In genomic region chr2:28644760-28645159, GRCh38 we compare ENCODE assay signal across 15 cellular contexts.
A peak's percentile ranks its signal among the peaks of the same experiment; 100 is the strongest.
DNase-seq lines count a peak whose midpoint lies in the region; ATAC-seq and TF ChIP-seq lines count a peak whose summit lies in the region.
"Had no signal": no experiment of that assay in that cellular context is flagged by ENCODE, and none has a peak within 500 bp of the region (broad histone marks: within the 10 kb centered on the region; RNA-seq: fewer than 3 reads in every experiment).

No MANE protein-coding gene starts in this region.

- H3K27ac ChIP-seq in breast epithelium (peak overlapping the region; percentile 67 to 83), gastroesophageal sphincter (peak overlapping the region; percentile 92 to 97 (median 93)), osteoblast (ENCODE audit: low read depth, low read length) (no peak overlapping the region), aorta (ENCODE audit: low read depth in 1 of 2, low read length in 2 of 2) (peak overlapping the region; percentile 93 to 96)
- no peak overlapping the region for H3K27ac ChIP-seq in CD4-positive, alpha-beta T cell (ENCODE audit: low read depth, low read length)
- H3K27ac ChIP-seq: 22Rv1, brain microvascular endothelial cell, SJCRH30 had no signal

- no peaks in the 10 kb centered on the region for H3K36me3 Mint-ChIP-seq in MCF 10A (ENCODE audit: insufficient read depth, unreplicated experiment)
- H3K36me3 Mint-ChIP-seq in CD4-positive, alpha-beta T cell (ENCODE audit: low read depth): no peaks in the 10 kb centered on the region
- H3K36me3 Mint-ChIP-seq: natural killer cell treated with Interleukin-12 subunit alpha and Interleukin-12 subunit beta and Interleukin-15 and Interleukin-18, amount 100 ng/mL, for 72 hours had no signal

- ATAC-seq in gastroesophageal sphincter (no peak), aorta (ENCODE audit: low FRiP score) (no peak)
- ATAC-seq in CD4-positive, alpha-beta T cell (ENCODE audit: poor library complexity): no peak
- ATAC-seq: natural killer cell treated with Interleukin-12 subunit alpha and Interleukin-12 subunit beta and Interleukin-15 and Interleukin-18, amount 100 ng/mL, for 72 hours had no signal

- H3K9me3 ChIP-seq in breast epithelium (no peaks in the 10 kb centered on the region), gastroesophageal sphincter (no peaks in the 10 kb centered on the region), osteoblast (ENCODE audit: low read depth, low read length) (no peaks in the 10 kb centered on the region), aorta (ENCODE audit: control insufficient read depth, low read length) (no peaks in the 10 kb centered on the region)
- no peaks in the 10 kb centered on the region for H3K9me3 ChIP-seq in CD4-positive, alpha-beta T cell (ENCODE audit: control insufficient read depth, low read length)
- H3K9me3 ChIP-seq: SJCRH30 had no signal

- H3K4me3 ChIP-seq in breast epithelium (no peak overlapping the region), gastroesophageal sphincter (no peak overlapping the region), osteoblast (ENCODE audit: insufficient read depth, low read length) (no peak overlapping the region), aorta (ENCODE audit: low read length in 2 of 2) (no peak overlapping the region)
- H3K4me3 ChIP-seq: SJCRH30 had no signal

- H3K4me1 ChIP-seq in breast epithelium (peaks cover 0 to 10% of the 10 kb centered on the region in 2 donors), gastroesophageal sphincter (peaks cover 15 to 78% (median 17%) of the 10 kb centered on the region in 3 donors), osteoblast (ENCODE audit: insufficient read depth, low read length) (peaks cover 23% of the 10 kb centered on the region), aorta (ENCODE audit: control insufficient read depth in 1 of 2, insufficient read depth in 2 of 2, low read length in 2 of 2) (peaks cover 4 to 16% of the 10 kb centered on the region in 2 donors)

- DNase-seq in breast epithelium (ENCODE audit: low spot score in 2 of 2) (no peak), MCF 10A (ENCODE audit: unreplicated experiment) (no peak), osteoblast (ENCODE audit: insufficient read length, low spot score, missing footprints) (no peak), aorta (peak; percentile 56 to 67), DMS79 (lab: John Stamatoyannopoulos, UW) (no peak), NCI-H748 (lab: John Stamatoyannopoulos, UW; ENCODE audit: unreplicated experiment) (no peak)
- DNase-seq in CD4-positive, alpha-beta T cell: no peak
- DNase-seq: activated CD4-positive, alpha-beta T cell treated with anti-CD3 and anti-CD28 coated beads for 1 hour; brain microvascular endothelial cell; NCI-H2107; stimulated activated CD4-positive, alpha-beta T cell treated with anti-CD3 and anti-CD28 coated beads, Interleukin-1b, Interleukin-23, amount 100 ng/mL, for 48 hours had no signal

- no peak overlapping the region for H2AFZ ChIP-seq in osteoblast (ENCODE audit: low read length)

- no peaks in the 10 kb centered on the region for H3K9me3 Mint-ChIP-seq in MCF 10A (ENCODE audit: unreplicated experiment)
- no peaks in the 10 kb centered on the region for H3K9me3 Mint-ChIP-seq in CD4-positive, alpha-beta T cell

- no peak overlapping the region for H3K27ac Mint-ChIP-seq in MCF 10A (ENCODE audit: low read depth, unreplicated experiment)
- H3K27ac Mint-ChIP-seq in CD4-positive, alpha-beta T cell: no peak overlapping the region

- H3K79me2 ChIP-seq in osteoblast (ENCODE audit: insufficient read depth, low read length): no peaks in the 10 kb centered on the region

- POLR2A ChIA-PET in MCF 10A (lab: Yijun Ruan, JAX): interaction anchor here (0.6 to 2.0 kb wide), 9 partner anchors 11 to 1304 kb away, joined by 3 to 7 read pairs (median 4); no protein-coding TSS in a partner anchor
- POLR2A ChIA-PET in CD4-positive, alpha-beta T cell (lab: Charles Lee): no interaction called here

- no peak overlapping the region for H3K4me3 Mint-ChIP-seq in MCF 10A (ENCODE audit: unreplicated experiment)
- no peak overlapping the region for H3K4me3 Mint-ChIP-seq in CD4-positive, alpha-beta T cell
- H3K4me3 Mint-ChIP-seq: natural killer cell treated with Interleukin-12 subunit alpha and Interleukin-12 subunit beta and Interleukin-15 and Interleukin-18, amount 100 ng/mL, for 72 hours had no signal

- WGBS in gastroesophageal sphincter (ENCODE audit: low coverage in 1 of 2), 2 donors: 41 to 61% methylated on average over 5 to 7 of the region's 7 CpGs
- WGBS in aorta, 2 donors: 12 to 16% methylated on average over 7 of the region's 7 CpGs

- H3K4me1 Mint-ChIP-seq in MCF 10A (ENCODE audit: insufficient read depth, unreplicated experiment): peaks cover 32% of the 10 kb centered on the region
- H3K4me1 Mint-ChIP-seq in CD4-positive, alpha-beta T cell (ENCODE audit: low read depth): peaks cover 14% of the 10 kb centered on the region

- no peak for TF ChIP-seq CTCF in breast epithelium (IDR thresholded peaks at IDR 0.05)
- TF ChIP-seq CTCF in MCF 10A (IDR thresholded peaks at IDR 0.05; ENCODE audit: unreplicated experiment): no peak
- no peak for TF ChIP-seq CTCF in gastroesophageal sphincter (IDR thresholded peaks at IDR 0.05)
- TF ChIP-seq CTCF in osteoblast (IDR thresholded peaks at IDR 0.05; ENCODE audit: extremely low read depth, low read depth, low read length): no peak
- no peak for TF ChIP-seq CTCF in CD4-positive, alpha-beta T cell (IDR thresholded peaks at IDR 0.05)

- peak overlapping the region; percentile 53 for H3K4me2 ChIP-seq in osteoblast (ENCODE audit: insufficient read depth, low read length)

- H3K27me3 Mint-ChIP-seq in MCF 10A (ENCODE audit: insufficient read depth, unreplicated experiment): no peaks in the 10 kb centered on the region
- H3K27me3 Mint-ChIP-seq in CD4-positive, alpha-beta T cell: no peaks in the 10 kb centered on the region

- no peak for TF ChIP-seq EP300 in gastroesophageal sphincter (IDR thresholded peaks at IDR 0.05)

- BruUV-seq in MCF 10A (replicated peaks; lab: Mats Ljungman, UMichigan): no TSS peak

- TF ChIP-seq POLR2A in breast epithelium (IDR thresholded peaks at IDR 0.05) (no peak), gastroesophageal sphincter (IDR thresholded peaks at IDR 0.05) (no peak)

- CTCF ChIA-PET in MCF 10A (lab: Yijun Ruan, JAX): interaction anchor here (0.8 to 1.7 kb wide), 2 partner anchors 50 to 742 kb away, joined by 3 to 8 read pairs; no protein-coding TSS in a partner anchor
- CTCF ChIA-PET in CD4-positive, alpha-beta T cell (lab: Charles Lee): interaction anchor here (0.7 kb wide), 1 partner anchor 51 kb away, joined by 3 read pairs; no protein-coding TSS in a partner anchor

- H3K36me3 ChIP-seq in breast epithelium: no peaks in the 10 kb centered on the region
- H3K36me3 ChIP-seq in gastroesophageal sphincter: no peaks in the 10 kb centered on the region
- H3K36me3 ChIP-seq in osteoblast (ENCODE audit: insufficient read depth, low read length): no peaks in the 10 kb centered on the region
- H3K36me3 ChIP-seq in aorta (ENCODE audit: control insufficient read depth in 1 of 2, insufficient read depth in 2 of 2, low read length in 1 of 2): no peaks in the 10 kb centered on the region
- H3K36me3 ChIP-seq: brain microvascular endothelial cell, SJCRH30 had no signal

- intact Hi-C loops in breast epithelium (cut with DNase I; ENCODE audit: low total_unique reads): no loop called here
- intact Hi-C loops in MCF 10A (cut with micrococcal nuclease): loop anchor here (2.0 to 5.0 kb wide), 2 partner anchors 72 to 108 kb away; partner anchors contain the start of gene PPP1CB
- intact Hi-C loops in aorta (cut with DNase I): loop anchor here (5.0 kb wide), 2 partner anchors 47 to 1713 kb away; no protein-coding TSS in a partner anchor
- intact Hi-C loops in CD4-positive, alpha-beta T cell (cut with DNase I, micrococcal nuclease): no loop called here

- no peaks in the 10 kb centered on the region for H3K27me3 ChIP-seq in breast epithelium
- no peaks in the 10 kb centered on the region for H3K27me3 ChIP-seq in gastroesophageal sphincter
- H3K27me3 ChIP-seq in osteoblast (ENCODE audit: insufficient read depth, low read length): no peaks in the 10 kb centered on the region
- H3K27me3 ChIP-seq in aorta (ENCODE audit: control insufficient read depth in 1 of 2, insufficient read depth in 2 of 2, low read length in 1 of 2): no peaks in the 10 kb centered on the region
- H3K27me3 ChIP-seq in CD4-positive, alpha-beta T cell (ENCODE audit: control insufficient read depth, insufficient read depth, low read length): no peaks in the 10 kb centered on the region
- H3K27me3 ChIP-seq: brain microvascular endothelial cell, SJCRH30 had no signal

- no peaks in the 10 kb centered on the region for H4K20me1 ChIP-seq in osteoblast (ENCODE audit: insufficient read depth, low read length)

Comparison
In these comparisons a context has a peak if more than half of its experiments do, and no peak if none do; other contexts are left out.
1. intact Hi-C loops: an anchor here in MCF 10A (2.0 to 5.0 kb wide) and aorta (5.0 kb wide); none called in breast epithelium and CD4-positive, alpha-beta T cell.
2. DNase-seq: peak in aorta (2 of 2); none in breast epithelium (0 of 2), MCF 10A (single experiment), osteoblast (single experiment), CD4-positive, alpha-beta T cell (0 of 10), DMS79 (single experiment) and NCI-H748 (single experiment).
3. H3K27ac ChIP-seq: peak in breast epithelium (2 of 2), gastroesophageal sphincter (4 of 4) and aorta (2 of 2); none in osteoblast (single experiment) and CD4-positive, alpha-beta T cell (single experiment).